Comparison of ENCODE assay signal across 8 cellular contexts in genomic region chr6:142300758-142301251, GRCh38. TPM values are rescaled to one million over a fixed set of nuclear protein-coding genes. Genes with fewer than 3 reads are reported as not detected.
DNase-seq lines count a peak whose midpoint lies in the region; ATAC-seq and TF ChIP-seq lines count a peak whose summit lies in the region.

No MANE protein-coding gene starts in this region.

- no peaks in the 10 kb centered on the region for H3K36me3 ChIP-seq in iPS-18a (ENCODE audit: control insufficient read depth, low read depth, low read length)
- H3K36me3 ChIP-seq in smooth muscle cell (ENCODE audit: low read depth) = no peaks in the 10 kb centered on the region

- H3K4me3 ChIP-seq in iPS-18a (ENCODE audit: low read length) = peak overlapping the region; percentile 76
- H3K4me3 ChIP-seq in smooth muscle cell = peak overlapping the region; percentile 76

- no peak overlapping the region for H3K27ac Mint-ChIP-seq in activated CD8-positive, alpha-beta T cell treated with anti-CD3 and anti-CD28 coated beads, Interleukin-2, amount 10 ng/mL, durations not matched to agents 7 days and 5 days

- no peaks in the 10 kb centered on the region for H3F3A ChIP-seq in smooth muscle cell (ENCODE audit: low read depth)

- peaks cover 10% of the 10 kb centered on the region for H3K4me1 Mint-ChIP-seq in activated CD8-positive, alpha-beta T cell treated with anti-CD3 and anti-CD28 coated beads, Interleukin-2, amount 10 ng/mL, durations not matched to agents 7 days and 5 days (ENCODE audit: low read depth)

- POLR2A ChIA-PET in activated CD8-positive, alpha-beta T cell treated with anti-CD3 and anti-CD28 coated beads, Interleukin-2, amount 10 ng/mL, durations not matched to agents 7 days and 5 days (lab: Charles Lee) = no interaction called here

- no peaks in the 10 kb centered on the region for H3K9me3 Mint-ChIP-seq in activated CD8-positive, alpha-beta T cell treated with anti-CD3 and anti-CD28 coated beads, Interleukin-2, amount 10 ng/mL, durations not matched to agents 7 days and 5 days (ENCODE audit: insufficient read depth)

- H3K4me1 ChIP-seq in iPS-18a (ENCODE audit: control insufficient read depth, low read depth, low read length) = no peaks in the 10 kb centered on the region
- no peaks in the 10 kb centered on the region for H3K4me1 ChIP-seq in smooth muscle cell (ENCODE audit: low read depth)

- peaks cover 25% of the 10 kb centered on the region for H3K27me3 Mint-ChIP-seq in activated CD8-positive, alpha-beta T cell treated with anti-CD3 and anti-CD28 coated beads, Interleukin-2, amount 10 ng/mL, durations not matched to agents 7 days and 5 days (ENCODE audit: low read depth)

- no peak for TF ChIP-seq CTCF in smooth muscle cell (IDR thresholded peaks at IDR 0.05; ENCODE audit: borderline replicate concordance, insufficient read depth, poor library complexity, severe bottlenecking)
- TF ChIP-seq CTCF in GM20000 (IDR thresholded peaks at IDR 0.05; ENCODE audit: extremely low read depth, missing control alignments) = no peak

- H3K4me3 Mint-ChIP-seq in activated CD8-positive, alpha-beta T cell treated with anti-CD3 and anti-CD28 coated beads, Interleukin-2, amount 10 ng/mL, durations not matched to agents 7 days and 5 days = peak overlapping the region; percentile 79

- WGBS in smooth muscle cell (ENCODE audit: low lambda C conversion rate) = 84% methylated on average over 6 of the region's 6 CpGs

- DNase-seq in DMS 273 (lab: John Stamatoyannopoulos, UW; ENCODE audit: unreplicated experiment) (peak; percentile 28), DMS 273 treated with DMSO at 0.1 percent for 48 hours (lab: John Stamatoyannopoulos, UW) (no peak), smooth muscle cell (lab: John Stamatoyannopoulos, UW; ENCODE audit: unreplicated experiment) (no peak), superior temporal gyrus (ENCODE audit: extremely low spot score) (no peak), GM20000 (ENCODE audit: low spot score) (no peak)
- no peak for DNase-seq in activated CD8-positive, alpha-beta T cell treated with anti-CD3 and anti-CD28 coated beads, Interleukin-2, amount 10 ng/mL, durations not matched to agents 7 days and 5 days

- no peak for ATAC-seq in activated CD8-positive, alpha-beta T cell treated with anti-CD3 and anti-CD28 coated beads, Interleukin-2, amount 10 ng/mL, durations not matched to agents 7 days and 5 days
- no peak for ATAC-seq in HG02623 (IDR thresholded peaks at IDR 0.05; ENCODE audit: unreplicated experiment)

- H3K9ac ChIP-seq in iPS-18a (ENCODE audit: low read length) = peak overlapping the region; percentile 43
- peak overlapping the region; percentile 51 for H3K9ac ChIP-seq in smooth muscle cell (ENCODE audit: low read depth)

- H3K4me2 ChIP-seq in smooth muscle cell = peak overlapping the region; percentile 98

- no peaks in the 10 kb centered on the region for H3K79me2 ChIP-seq in smooth muscle cell (ENCODE audit: low read depth)

- peak overlapping the region; percentile 94 for H2AFZ ChIP-seq in smooth muscle cell (ENCODE audit: low read depth)

- H3K27ac ChIP-seq in iPS-18a (ENCODE audit: low read length) (no peak overlapping the region), smooth muscle cell (ENCODE audit: low read depth) (no peak overlapping the region)

- no peaks in the 10 kb centered on the region for H3K36me3 Mint-ChIP-seq in activated CD8-positive, alpha-beta T cell treated with anti-CD3 and anti-CD28 coated beads, Interleukin-2, amount 10 ng/mL, durations not matched to agents 7 days and 5 days (ENCODE audit: low read depth)

- H4K20me1 ChIP-seq in smooth muscle cell (ENCODE audit: low read depth) = no peaks in the 10 kb centered on the region

- CTCF ChIA-PET in activated CD8-positive, alpha-beta T cell treated with anti-CD3 and anti-CD28 coated beads, Interleukin-2, amount 10 ng/mL, durations not matched to agents 7 days and 5 days (lab: Charles Lee) = interaction anchor here (0.9 to 1.6 kb wide), 3 partner anchors 21 to 145 kb away, joined by 3 to 4 read pairs (median 3); no protein-coding TSS in a partner anchor

- peaks cover 42% of the 10 kb centered on the region for H3K27me3 ChIP-seq in iPS-18a (ENCODE audit: control insufficient read depth, insufficient read depth, low read length)
- peaks cover 6% of the 10 kb centered on the region for H3K27me3 ChIP-seq in smooth muscle cell (ENCODE audit: low read depth)

- H3K9me3 ChIP-seq in iPS-18a (ENCODE audit: control insufficient read depth, low read depth, low read length) (no peaks in the 10 kb centered on the region), smooth muscle cell (replicated peaks; ENCODE audit: low read depth) (no peaks in the 10 kb centered on the region)

RNA-seq across cellular contexts. Expression of gene ADGRG6, which starts 1.0 kb away (rescaled TPM):
- 1 to 10 TPM; 1.6 TPM for total RNA-seq in activated CD8-positive, alpha-beta T cell treated with anti-CD3 and anti-CD28 coated beads, Interleukin-2, amount 10 ng/mL, durations not matched to agents 7 days and 5 days
- 11.3 and 14.2 TPM in 2 replicates for total RNA-seq in smooth muscle cell
- polyA plus RNA-seq in smooth muscle cell = 0.77 and 3.9 TPM in 2 replicates
